ENCODE assay signal across 9 cellular contexts in genomic region chr4:123244233-123244632, GRCh38.
A peak's percentile ranks its signal among the peaks of the same experiment; 100 is the strongest.
DNase-seq lines count a peak whose midpoint lies in the region; ATAC-seq and TF ChIP-seq lines count a peak whose summit lies in the region.
"Had no signal": no experiment of that assay in that cellular context is flagged by ENCODE, and none has a peak within 500 bp of the region (broad histone marks: within the 10 kb centered on the region; RNA-seq: fewer than 3 reads in every experiment).

No MANE protein-coding gene starts in this region.

- DNase-seq in chondrocyte (ENCODE audit: low spot score) (no peak), midbrain (lab: John Stamatoyannopoulos, UW) (peak; percentile 10), GF-D8 (lab: John Stamatoyannopoulos, UW) (no peak), mucosa of descending colon (no peak), SW 1271 (lab: John Stamatoyannopoulos, UW) (no peak)

- no peaks in the 10 kb centered on the region for H3K36me3 ChIP-seq in mucosa of descending colon (ENCODE audit: low read depth)

- H3K4me3 ChIP-seq in mucosa of descending colon = no peak overlapping the region

- H3K4me1 ChIP-seq in mucosa of descending colon (ENCODE audit: low read depth) = peaks cover 1% of the 10 kb centered on the region

- TF ChIP-seq CTCF in chondrocyte (IDR thresholded peaks at IDR 0.05) = peak; percentile 36
- TF ChIP-seq CTCF in mucosa of descending colon (IDR thresholded peaks at IDR 0.05) = no peak

- H3K9me3 Mint-ChIP-seq in chondrocyte (ENCODE audit: low read depth) = peaks cover 19% of the 10 kb centered on the region

- H3K36me3 Mint-ChIP-seq in chondrocyte (ENCODE audit: low read depth) = peaks cover 10% of the 10 kb centered on the region
- H3K36me3 Mint-ChIP-seq: IgD-negative memory B cell had no signal

- H3K4me1 Mint-ChIP-seq in chondrocyte (ENCODE audit: low read depth) = peaks cover 40% of the 10 kb centered on the region

- ATAC-seq in GM18511 (IDR thresholded peaks at IDR 0.05; ENCODE audit: unreplicated experiment) (peak; percentile 62), HG03196 (IDR thresholded peaks at IDR 0.05; ENCODE audit: unreplicated experiment) (peak; percentile 81), mucosa of descending colon (no peak), HG03439 (IDR thresholded peaks at IDR 0.05; ENCODE audit: unreplicated experiment) (no peak)

- H3K9me3 ChIP-seq in mucosa of descending colon = no peaks in the 10 kb centered on the region

- no peak overlapping the region for H3K27ac Mint-ChIP-seq in chondrocyte (ENCODE audit: unreplicated experiment)
- H3K27ac Mint-ChIP-seq: IgD-negative memory B cell had no signal

- no peaks in the 10 kb centered on the region for H3K27me3 Mint-ChIP-seq in chondrocyte (ENCODE audit: low read depth)
- H3K27me3 Mint-ChIP-seq: IgD-negative memory B cell had no signal

- H3K4me3 Mint-ChIP-seq in chondrocyte (ENCODE audit: unreplicated experiment) = no peak overlapping the region
- H3K4me3 Mint-ChIP-seq: IgD-negative memory B cell had no signal

- intact Hi-C loops in mucosa of descending colon (cut with DNase I, micrococcal nuclease) = no loop called here

Comparison
In these comparisons a context has a peak if more than half of its experiments do, and no peak if none do; other contexts are left out.
1. ATAC-seq: peak in GM18511 (single experiment) and HG03196 (single experiment); none in mucosa of descending colon (single experiment) and HG03439 (single experiment).